Comparison of ENCODE assay signal across 26 cellular contexts in genomic region chr19:47544075-47544474, GRCh38. TPM values are rescaled to one million over a fixed set of nuclear protein-coding genes. Genes with fewer than 3 reads are reported as not detected.
DNase-seq lines count a peak whose midpoint lies in the region; ATAC-seq, FAIRE-seq and TF ChIP-seq lines count a peak whose summit lies in the region.
"Had no signal": no experiment of that assay in that cellular context is flagged by ENCODE, and none has a peak within 500 bp of the region (broad histone marks: within the 10 kb centered on the region; RNA-seq: fewer than 3 reads in every experiment).

No MANE protein-coding gene starts in this region.

- TF ChIP-seq EP300 in H1 (IDR thresholded peaks at IDR 0.05; ENCODE audit: borderline replicate concordance in 1 of 2, low read depth in 2 of 2, low read length in 2 of 2) (no peak), esophagus muscularis mucosa (IDR thresholded peaks at IDR 0.05) (no peak)

- no peak overlapping the region for H4K8ac ChIP-seq in H1 (ENCODE audit: extremely low read depth, insufficient read depth, low read length)

- intact Hi-C loops in activated T-helper 2 cell treated with anti-CD3 and anti-CD28 coated beads, Interferon-gamma antibody, Interleukin-2, Interleukin-4, amounts not matched to agents 10 μg/mL and 5 μg/mL and 100 μg/mL, durations not matched to agents 14 hours and 24 hours and 36 hours (cut with micrococcal nuclease): no loop called here
- intact Hi-C loops in esophagus muscularis mucosa (cut with DNase I) (no loop called here), psoas muscle (cut with DNase I) (no loop called here)

- ATAC-seq in GM23338 (no peak; the same call in 2 of the 3 replicates), psoas muscle (no peak)
- ATAC-seq: GM12878, HCT116 had no signal

- no peaks in the 10 kb centered on the region for H3K36me3 Mint-ChIP-seq in GM23338 (ENCODE audit: low read depth)
- no peaks in the 10 kb centered on the region for H3K36me3 Mint-ChIP-seq in activated T-helper 2 cell treated with anti-CD3 and anti-CD28 coated beads, Interferon-gamma antibody, Interleukin-2, Interleukin-4, amounts not matched to agents 10 μg/mL and 5 μg/mL and 100 μg/mL, durations not matched to agents 14 hours and 24 hours and 36 hours (ENCODE audit: low read depth)
- H3K36me3 Mint-ChIP-seq: CD4-positive, CD25-positive, alpha-beta regulatory T cell; IgD-negative memory B cell had no signal

- no peak for TF ChIP-seq RAD21 in H1 (IDR thresholded peaks at IDR 0.05 in 1 of 2, conservative IDR thresholded peaks at IDR 0.05 in 1 of 2; ENCODE audit: low read depth in 2 of 2, low read length in 2 of 2)

- no peak overlapping the region for H3K4me3 Mint-ChIP-seq in GM23338
- no peak overlapping the region for H3K4me3 Mint-ChIP-seq in activated T-helper 2 cell treated with anti-CD3 and anti-CD28 coated beads, Interferon-gamma antibody, Interleukin-2, Interleukin-4, amounts not matched to agents 10 μg/mL and 5 μg/mL and 100 μg/mL, durations not matched to agents 14 hours and 24 hours and 36 hours (ENCODE audit: low read depth)
- H3K4me3 Mint-ChIP-seq: CD4-positive, CD25-positive, alpha-beta regulatory T cell; HFFc6 had no signal

- H2BK15ac ChIP-seq in H1 (ENCODE audit: low read length): no peak overlapping the region

- H3K27me3 Mint-ChIP-seq in GM23338 (ENCODE audit: insufficient read depth, low read depth, poor library complexity): peaks cover 4% of the 10 kb centered on the region
- H3K27me3 Mint-ChIP-seq in activated T-helper 2 cell treated with anti-CD3 and anti-CD28 coated beads, Interferon-gamma antibody, Interleukin-2, Interleukin-4, amounts not matched to agents 10 μg/mL and 5 μg/mL and 100 μg/mL, durations not matched to agents 14 hours and 24 hours and 36 hours (ENCODE audit: low read depth): peaks cover 7% of the 10 kb centered on the region

- H3K14ac ChIP-seq in H1 (ENCODE audit: insufficient read length): no peak overlapping the region

- no peaks in the 10 kb centered on the region for H3K79me2 ChIP-seq in GM23338 (replicated peaks; ENCODE audit: insufficient read depth)
- no peaks in the 10 kb centered on the region for H3K79me2 ChIP-seq in H1 (ENCODE audit: control insufficient read depth in 1 of 2, insufficient read depth in 2 of 2, low read length in 2 of 2)
- no peaks in the 10 kb centered on the region for H3K79me2 ChIP-seq in osteoblast (ENCODE audit: insufficient read depth, low read length)

- no peak for FAIRE-seq in H1 (lab: Jason Lieb, UNC)
- FAIRE-seq: A204.1, GM12878, GM19239, H54, HepG2 had no signal

- no peaks in the 10 kb centered on the region for H3K4me1 ChIP-seq in GM23338 (ENCODE audit: insufficient read depth)
- H3K4me1 ChIP-seq in H1 (replicated peaks in 1 of 4; ENCODE audit: control insufficient read depth in 3 of 4, insufficient read depth in 4 of 4, low read length in 3 of 4): peaks cover 0 to 4% (median 0%) of the 10 kb centered on the region in 4 experiments; a peak in 1 of 7 replicates
- no peaks in the 10 kb centered on the region for H3K4me1 ChIP-seq in osteoblast (ENCODE audit: insufficient read depth, low read length)
- H3K4me1 ChIP-seq in esophagus muscularis mucosa: peaks cover 0 to 29% (median 24%) of the 10 kb centered on the region in 4 donors
- H3K4me1 ChIP-seq in psoas muscle: no peaks in the 10 kb centered on the region

- no peaks in the 10 kb centered on the region for H3K9me3 Mint-ChIP-seq in GM23338
- H3K9me3 Mint-ChIP-seq in activated T-helper 2 cell treated with anti-CD3 and anti-CD28 coated beads, Interferon-gamma antibody, Interleukin-2, Interleukin-4, amounts not matched to agents 10 μg/mL and 5 μg/mL and 100 μg/mL, durations not matched to agents 14 hours and 24 hours and 36 hours: no peaks in the 10 kb centered on the region
- H3K9me3 Mint-ChIP-seq: CD4-positive, CD25-positive, alpha-beta regulatory T cell; CD8-positive, alpha-beta memory T cell; HFFc6 had no signal

- H3F3A ChIP-seq in GM23338 (replicated peaks; ENCODE audit: low read depth): no peaks in the 10 kb centered on the region; the same call in 1 of the 2 replicates

- H3K23me2 ChIP-seq in H1 (ENCODE audit: low read depth, low read length): no peaks in the 10 kb centered on the region

- H3K9me2 ChIP-seq in GM23338 (ENCODE audit: insufficient read depth): no peaks in the 10 kb centered on the region

- H4K91ac ChIP-seq in H1 (replicated peaks; ENCODE audit: insufficient read length, low read length): no peak overlapping the region

- TF ChIP-seq POLR2A in H1 (IDR thresholded peaks at IDR 0.05; ENCODE audit: control extremely low read depth in 1 of 2, low read depth in 2 of 2, low read length in 2 of 2): no peak
- no peak for TF ChIP-seq POLR2A in esophagus muscularis mucosa (IDR thresholded peaks at IDR 0.05; ENCODE audit: low read depth)

- H3K9me3 ChIP-seq in H1 (ENCODE audit: insufficient read depth in 2 of 2, low read depth in 1 of 2, low read length in 1 of 2) (no peaks in the 10 kb centered on the region; a peak in 1 of 4 replicates), osteoblast (ENCODE audit: low read depth, low read length) (no peaks in the 10 kb centered on the region), esophagus muscularis mucosa (no peaks in the 10 kb centered on the region), psoas muscle (no peaks in the 10 kb centered on the region)
- H3K9me3 ChIP-seq: BE2C had no signal

- H2BK120ac ChIP-seq in H1 (replicated peaks; ENCODE audit: low read depth, low read length): no peak overlapping the region

- H2AFZ ChIP-seq in GM23338 (peak overlapping the region; percentile 93), H1 (ENCODE audit: low read length) (peak overlapping the region; percentile 64; the same call in 1 of the 2 replicates), osteoblast (ENCODE audit: low read length) (no peak overlapping the region)

- H4K20me1 ChIP-seq in GM23338 (replicated peaks; ENCODE audit: insufficient read depth) (no peaks in the 10 kb centered on the region), H1 (replicated peaks in 1 of 2; ENCODE audit: control insufficient read depth in 1 of 2, insufficient read depth in 2 of 2, low read length in 2 of 2) (no peaks in the 10 kb centered on the region), osteoblast (ENCODE audit: insufficient read depth, low read length) (no peaks in the 10 kb centered on the region)

- H3K56ac ChIP-seq in H1 (replicated peaks; ENCODE audit: insufficient read length, low read depth, low read length): no peak overlapping the region

- peaks cover 5% of the 10 kb centered on the region; the same call in 1 of the 3 replicates for H3K4me1 Mint-ChIP-seq in GM23338
- H3K4me1 Mint-ChIP-seq in activated T-helper 2 cell treated with anti-CD3 and anti-CD28 coated beads, Interferon-gamma antibody, Interleukin-2, Interleukin-4, amounts not matched to agents 10 μg/mL and 5 μg/mL and 100 μg/mL, durations not matched to agents 14 hours and 24 hours and 36 hours (ENCODE audit: low read depth): peaks cover 14% of the 10 kb centered on the region
- H3K4me1 Mint-ChIP-seq: IgD-negative memory B cell had no signal

- H3K4me3 ChIP-seq in GM23338 (no peak overlapping the region), H7 (ENCODE audit: insufficient read depth, low read depth, low read length) (no peak overlapping the region), H1 (ENCODE audit: extremely low read depth in 1 of 4, insufficient read depth in 2 of 4, low read depth in 3 of 4, low read length in 4 of 4) (no peak overlapping the region), osteoblast (ENCODE audit: insufficient read depth, low read length) (no peak overlapping the region), esophagus muscularis mucosa (no peak overlapping the region), psoas muscle (no peak overlapping the region)
- H3K4me3 ChIP-seq: GM12878 had no signal

- TF ChIP-seq CTCF in GM23338 (conservative IDR thresholded peaks at IDR 0.05; ENCODE audit: low read depth in 2 of 2): no peak
- TF ChIP-seq CTCF in H1 (IDR thresholded peaks at IDR 0.05; ENCODE audit: control extremely low read depth in 1 of 3, insufficient read depth in 1 of 3, low read depth in 1 of 3, low read length in 3 of 3): no peak
- TF ChIP-seq CTCF in osteoblast (IDR thresholded peaks at IDR 0.05; ENCODE audit: extremely low read depth, low read depth, low read length): no peak
- TF ChIP-seq CTCF in esophagus muscularis mucosa (IDR thresholded peaks at IDR 0.05): no peak
- TF ChIP-seq CTCF in psoas muscle (IDR thresholded peaks at IDR 0.05): no peak

- H3K27ac Mint-ChIP-seq in GM23338: no peak overlapping the region
- no peak overlapping the region for H3K27ac Mint-ChIP-seq in activated T-helper 2 cell treated with anti-CD3 and anti-CD28 coated beads, Interferon-gamma antibody, Interleukin-2, Interleukin-4, amounts not matched to agents 10 μg/mL and 5 μg/mL and 100 μg/mL, durations not matched to agents 14 hours and 24 hours and 36 hours
- H3K27ac Mint-ChIP-seq: CD4-positive, CD25-positive, alpha-beta regulatory T cell; HFFc6 had no signal

- no peak overlapping the region for H2BK20ac ChIP-seq in H1 (ENCODE audit: low read length)

- CTCF ChIA-PET in H1 (lab: Charles Lee; ENCODE audit: partially characterized antibody): interaction anchor here (0.9 to 2.2 kb wide), 3 partner anchors 24 to 462 kb away, joined by 3 to 6 read pairs (median 5); no protein-coding TSS in a partner anchor

- no peak overlapping the region for H3K9ac ChIP-seq in H1 (replicated peaks in 1 of 4; ENCODE audit: extremely low read depth in 1 of 4, low read depth in 3 of 4, low read length in 3 of 4)

- H3K79me1 ChIP-seq in H1 (ENCODE audit: low read depth, low read length): no peaks in the 10 kb centered on the region

- H3K36me3 ChIP-seq in GM23338 (ENCODE audit: insufficient read depth): no peaks in the 10 kb centered on the region
- no peaks in the 10 kb centered on the region for H3K36me3 ChIP-seq in H7 (replicated peaks; ENCODE audit: control insufficient read depth, insufficient read depth, low read length)
- H3K36me3 ChIP-seq in H1 (ENCODE audit: control insufficient read depth in 2 of 4, insufficient read depth in 4 of 4, low read length in 3 of 4): no peaks in the 10 kb centered on the region
- H3K36me3 ChIP-seq in osteoblast (ENCODE audit: insufficient read depth, low read length): no peaks in the 10 kb centered on the region
- H3K36me3 ChIP-seq in esophagus muscularis mucosa: no peaks in the 10 kb centered on the region
- no peaks in the 10 kb centered on the region for H3K36me3 ChIP-seq in psoas muscle (ENCODE audit: insufficient read depth in 1 of 2, low read depth in 1 of 2)
- H3K36me3 ChIP-seq: BE2C had no signal

- no peak overlapping the region for H2BK12ac ChIP-seq in H1 (ENCODE audit: low read depth, low read length)

- H3K4me2 ChIP-seq in GM23338 (no peak overlapping the region), H1 (ENCODE audit: insufficient read depth in 1 of 2, low read depth in 2 of 2, low read length in 2 of 2) (no peak overlapping the region), osteoblast (ENCODE audit: insufficient read depth, low read length) (no peak overlapping the region)

- H3K27ac ChIP-seq in GM23338 (ENCODE audit: low read depth) (no peak overlapping the region), H1 (ENCODE audit: low read depth, low read length) (no peak overlapping the region), osteoblast (ENCODE audit: low read depth, low read length) (no peak overlapping the region), esophagus muscularis mucosa (replicated peaks in 1 of 4) (no peak overlapping the region), psoas muscle (no peak overlapping the region)

- WGBS in H1 (ENCODE audit: extremely low coverage in 1 of 2, insufficient coverage in 1 of 2, insufficient read length in 1 of 2, insufficient replicate concordance in 2 of 2, low coverage in 1 of 2, low lambda C conversion rate in 2 of 2, missing lambda C conversion rate in 1 of 2), 2 experiments: 93% methylated on average over 18 of the region's 18 CpGs; no CpG with 5 or more reads in 1 of the 2 experiments
- WGBS in esophagus muscularis mucosa: 94% methylated on average over 13 of the region's 18 CpGs
- 85 to 88% (median 86%) methylated on average over 17 to 18 of the region's 18 CpGs for WGBS in psoas muscle, 3 donors

- no peak overlapping the region for H3K23ac ChIP-seq in H1 (ENCODE audit: insufficient read length)

- H3K4ac ChIP-seq in H1 (replicated peaks; ENCODE audit: insufficient read length, low read depth, low read length): no peak overlapping the region

- no peak overlapping the region for H3K18ac ChIP-seq in H1 (ENCODE audit: extremely low read depth, low read length)

- DNase-seq in GM23338 (ENCODE audit: low spot score): no peak
- DNase-seq in H7: peak; percentile 51
- no peak for DNase-seq in H1 (ENCODE audit: low read depth in 1 of 2, low spot score in 2 of 2)
- peak; percentile 29 for DNase-seq in osteoblast (ENCODE audit: insufficient read length, low spot score, missing footprints)
- DNase-seq in activated T-helper 2 cell treated with anti-CD3 and anti-CD28 coated beads, Interferon-gamma antibody, Interleukin-2, Interleukin-4, amounts not matched to agents 10 μg/mL and 5 μg/mL and 100 μg/mL, durations not matched to agents 14 hours and 24 hours and 36 hours (ENCODE audit: low spot score): no peak
- DNase-seq in esophagus muscularis mucosa (ENCODE audit: extremely low spot score): no peak
- no peak for DNase-seq in psoas muscle
- DNase-seq: ACHN; BE2C; C1 segment of cervical spinal cord; CD4-positive, CD25-positive, alpha-beta regulatory T cell; CD8-positive, alpha-beta memory T cell; COR-L47; DMS 273 treated with DMSO at 0.1 percent for 48 hours; DMS53; DND-41; EL; HFFc6 had no signal

- H4K5ac ChIP-seq in H1 (ENCODE audit: insufficient read length, low read depth, low read length): no peak overlapping the region

- H2AK5ac ChIP-seq in H1 (ENCODE audit: low read depth, low read length): no peak overlapping the region

- POLR2A ChIA-PET in H1 (lab: Charles Lee; ENCODE audit: partially characterized antibody): no interaction called here

- H3K27me3 ChIP-seq in GM23338 (ENCODE audit: insufficient read depth) (no peaks in the 10 kb centered on the region), H7 (ENCODE audit: control insufficient read depth, insufficient read depth, low read length) (no peaks in the 10 kb centered on the region), H1 (replicated peaks in 1 of 4; ENCODE audit: control insufficient read depth in 3 of 4, extremely low read depth in 1 of 4, insufficient read depth in 3 of 4, low read length in 3 of 4) (no peaks in the 10 kb centered on the region), osteoblast (ENCODE audit: insufficient read depth, low read length) (peaks cover 10% of the 10 kb centered on the region), esophagus muscularis mucosa (peaks cover 0 to 37% (median 9%) of the 10 kb centered on the region in 4 donors), psoas muscle (ENCODE audit: insufficient read depth in 3 of 3, low read length in 2 of 3) (peaks cover 0 to 35% (median 16%) of the 10 kb centered on the region in 3 donors)
- H3K27me3 ChIP-seq: BE2C had no signal

- no peak overlapping the region; the same call in 1 of the 2 replicates for H2BK5ac ChIP-seq in H1 (ENCODE audit: low read depth, low read length)

RNA-seq across cellular contexts. Expression of gene ZNF541, which starts 28.9 kb away (rescaled TPM):
- 0.42 TPM in 1 of 2 replicates, not detected in the other for total RNA-seq in GM23338 (2014; rRNA removed; shearing (Covaris generic))
- polyA plus RNA-seq in GM23338 (2016; fragmentation: Nextera tagmentation; extraction: Ambion mirVana) (0.05 and 0.26 TPM in 2 replicates), H1 (2011; rRNA removed) (0.05 and 0.11 TPM in 2 replicates), psoas muscle (under 1 TPM; 0.06 to 0.42 (median 0.08) TPM)
- not detected in 2 replicates for total RNA-seq in H7 (2014; rRNA removed; shearing (Covaris generic))
- total RNA-seq in H1 (2021; fragmentation: NEBNext Ultra II Directional; extraction: Animal tissue kit (Norgen Biotek cat#: 25700)): 0.50 TPM in 1 of 2 replicates, not detected in the other
- 0.06 TPM for polyA plus RNA-seq in H1 (2011; cell fraction: cytosol; rRNA removed)
- 0.16 TPM for polyA plus RNA-seq in H1 (2011; cell fraction: nucleus; rRNA removed)
- polyA plus RNA-seq in H1 (2012, experiment 1 of 2): 0.06 TPM in 1 of 4 replicates, not detected in the others
- polyA plus RNA-seq in H1 (2012, experiment 2 of 2): 0.04 TPM
- 0.12 TPM for polyA plus RNA-seq in H1 (2013, experiment 1 of 2)
- polyA plus RNA-seq in H1 (2013, experiment 2 of 2): 0.06 TPM
- not detected in 2 replicates for polyA minus RNA-seq in H1 (2011; rRNA and poly(A)+ RNA removed)
- not detected for polyA minus RNA-seq in H1 (2011; cell fraction: cytosol; rRNA and poly(A)+ RNA removed)
- not detected for polyA minus RNA-seq in H1 (2011; cell fraction: nucleus; rRNA and poly(A)+ RNA removed)
- total RNA-seq in osteoblast (under 0.01 TPM in 2 replicates), esophagus muscularis mucosa (under 1 TPM in 3 of 4 donors, not detected in 1; 0.17 to 0.23 (median 0.19) TPM), psoas muscle (under 1 TPM; 0.13 to 0.73 (median 0.32) TPM)
- 0.09 and 0.46 TPM in 2 replicates for total RNA-seq in activated T-helper 2 cell treated with anti-CD3 and anti-CD28 coated beads, Interferon-gamma antibody, Interleukin-2, Interleukin-4, amounts not matched to agents 10 μg/mL and 5 μg/mL and 100 μg/mL, durations not matched to agents 14 hours and 24 hours and 36 hours
- total RNA-seq: G401 had no signal
- polyA plus RNA-seq: IgD-negative memory B cell had no signal

RNA-seq across cellular contexts. Expression of gene NAPA, which starts 29.2 kb away (rescaled TPM):
- total RNA-seq in GM23338 (2014; rRNA removed; shearing (Covaris generic)): 42.9 and 52.0 TPM in 2 replicates
- polyA plus RNA-seq in GM23338 (2016; fragmentation: Nextera tagmentation; extraction: Ambion mirVana) (72.1 and 74.3 TPM in 2 replicates), H1 (2011; rRNA removed) (78.2 and 101 TPM in 2 replicates), psoas muscle (100 to 1,000 TPM; 103 to 123 (median 109) TPM)
- total RNA-seq in H7 (2014; rRNA removed; shearing (Covaris generic)): 82.1 and 98.3 TPM in 2 replicates
- 58.3 and 58.5 TPM in 2 replicates for total RNA-seq in H1 (2021; fragmentation: NEBNext Ultra II Directional; extraction: Animal tissue kit (Norgen Biotek cat#: 25700))
- polyA plus RNA-seq in H1 (2011; cell fraction: cytosol; rRNA removed): 70.6 TPM
- 77.1 TPM for polyA plus RNA-seq in H1 (2011; cell fraction: nucleus; rRNA removed)
- polyA plus RNA-seq in H1 (2012, experiment 1 of 2): 53.3 to 67.3 TPM (median 65.3 TPM) in 4 replicates
- 95.9 TPM for polyA plus RNA-seq in H1 (2012, experiment 2 of 2)
- polyA plus RNA-seq in H1 (2013, experiment 1 of 2): 52.3 TPM
- polyA plus RNA-seq in H1 (2013, experiment 2 of 2): 52.2 TPM
- polyA minus RNA-seq in H1 (2011; rRNA and poly(A)+ RNA removed): 106 and 112 TPM in 2 replicates
- 84.4 TPM for polyA minus RNA-seq in H1 (2011; cell fraction: cytosol; rRNA and poly(A)+ RNA removed)
- polyA minus RNA-seq in H1 (2011; cell fraction: nucleus; rRNA and poly(A)+ RNA removed): 38.2 TPM
- total RNA-seq in osteoblast (95.9 and 96.4 TPM in 2 replicates), esophagus muscularis mucosa (100 to 1,000 TPM; 109 to 164 (median 148) TPM), psoas muscle (100 to 1,000 TPM; 124 to 182 (median 159) TPM)
- 56.9 and 60.1 TPM in 2 replicates for total RNA-seq in activated T-helper 2 cell treated with anti-CD3 and anti-CD28 coated beads, Interferon-gamma antibody, Interleukin-2, Interleukin-4, amounts not matched to agents 10 μg/mL and 5 μg/mL and 100 μg/mL, durations not matched to agents 14 hours and 24 hours and 36 hours

Comparison
In these comparisons a context has a peak if more than half of its experiments do, and no peak if none do; other contexts are left out.
1. DNase-seq: peak in H7 (single experiment) and osteoblast (single experiment); none in GM23338 (single experiment), H1 (0 of 2), activated T-helper 2 cell treated with anti-CD3 and anti-CD28 coated beads, Interferon-gamma antibody, Interleukin-2, Interleukin-4, amounts not matched to agents 10 μg/mL and 5 μg/mL and 100 μg/mL, durations not matched to agents 14 hours and 24 hours and 36 hours (single experiment), esophagus muscularis mucosa (single experiment) and psoas muscle (0 of 2).